ENCODE assay signal across 25 cellular contexts in genomic region chr2:138123741-138124140, GRCh38.
"Had no signal": no experiment of that assay in that cellular context is flagged by ENCODE, and none has a peak within 500 bp of the region (broad histone marks: within the 10 kb centered on the region; RNA-seq: fewer than 3 reads in every experiment).

No MANE protein-coding gene starts in this region.

- H3K4me3 ChIP-seq: breast epithelium, SJCRH30 had no signal

- H3K9me3 ChIP-seq: breast epithelium, SJCRH30 had no signal

- H3K27me3 ChIP-seq: breast epithelium, SJCRH30 had no signal

- DNase-seq: activated CD4-positive, alpha-beta T cell treated with anti-CD3 and anti-CD28 coated beads, Interleukin-2, amount 10 ng/mL, durations not matched to agents 24 days and 14 days; activated CD4-positive, alpha-beta T cell treated with anti-CD3 and anti-CD28 coated beads, Interleukin-2, amount 50 U/mL, for 48 hours; activated CD4-positive, CD25-positive, alpha-beta regulatory T cell treated with anti-CD3 and anti-CD28 coated beads, Interleukin-2, amount 50 U/mL, for 72 hours; activated CD8-positive, alpha-beta memory T cell treated with anti-CD3 and anti-CD28 coated beads, Interleukin-2, amount 10 ng/mL, durations not matched to agents 7 days and 5 days; activated effector memory CD4-positive, alpha-beta T cell treated with Interleukin-2 at 50 U/mL for 16 hours; activated naive CD4-positive, alpha-beta T cell; activated T-cell treated with anti-CD3 and anti-CD28 coated beads, Interleukin-2, amount 50 U/mL, for 24 hours; aorta; caudate nucleus; KG1; NCI-H1092; NCI-H1417; NCI-H1930; NCI-H2107; NCI-H2171 treated with DMSO at 0.1 percent for 48 hours; NCI-H345; NCI-H510A; NCI-H526 treated with DMSO at 0.1 percent for 48 hours; NCI-H82; SJCRH30; T-helper 17 cell; T-helper 9 cell had no signal

- H3K36me3 ChIP-seq: SJCRH30 had no signal

- ATAC-seq: activated CD8-positive, alpha-beta memory T cell treated with anti-CD3 and anti-CD28 coated beads, Interleukin-2, amount 10 ng/mL, durations not matched to agents 7 days and 5 days; Right ventricle myocardium inferior; T-helper 17 cell; WTC11 had no signal

- H3K4me1 ChIP-seq: breast epithelium, SJCRH30 had no signal

- H3K27ac ChIP-seq: breast epithelium, SJCRH30 had no signal
